10 cellular contexts compared by ENCODE assay signal in genomic region chr1:9630331-9631081, GRCh38. TPM values are rescaled to one million over a fixed set of nuclear protein-coding genes. Genes with fewer than 3 reads are reported as not detected.
DNase-seq lines count a peak whose midpoint lies in the region; ATAC-seq and TF ChIP-seq lines count a peak whose summit lies in the region.
"Had no signal": no experiment of that assay in that cellular context is flagged by ENCODE, and none has a peak within 500 bp of the region (broad histone marks: within the 10 kb centered on the region; RNA-seq: fewer than 3 reads in every experiment).

No MANE protein-coding gene starts in this region.

- H3K36me3 ChIP-seq in liver (ENCODE audit: control insufficient read depth in 4 of 4, insufficient read depth in 3 of 4, low read depth in 1 of 4, low read length in 3 of 4) (no peaks in the 10 kb centered on the region), upper lobe of right lung (no peaks in the 10 kb centered on the region)
- H3K36me3 ChIP-seq: pancreas had no signal

- H3K27ac ChIP-seq in liver (ENCODE audit: low read depth in 1 of 2, low read length in 2 of 2), result peak overlapping the region; percentile 3 to 10
- peak overlapping the region; percentile 71 for H3K27ac ChIP-seq in upper lobe of right lung
- H3K27ac ChIP-seq: pancreas had no signal

- peak in 4 of 6 experiments; percentile 30 to 74 (median 46) for DNase-seq in stimulated activated naive CD4-positive, alpha-beta T cell (lab: John Stamatoyannopoulos, UW)
- DNase-seq in stimulated activated naive CD4-positive, alpha-beta T cell treated with Interleukin-2 at 50 U/mL for 16 hours (lab: John Stamatoyannopoulos, UW), result no peak
- DNase-seq in activated CD8-positive, alpha-beta T cell treated with anti-CD3 and anti-CD28 coated beads for 36 hours, result peak; percentile 32
- DNase-seq in upper lobe of right lung (no peak), mesenteric fat pad (ENCODE audit: low spot score) (no peak), osteocyte (ENCODE audit: extremely low spot score, unreplicated experiment) (no peak)
- DNase-seq: NCI-H187 treated with DMSO at 0.1 percent for 48 hours had no signal

- peaks cover 55% of the 10 kb centered on the region for H3K4me1 Mint-ChIP-seq in activated CD8-positive, alpha-beta T cell treated with anti-CD3 and anti-CD28 coated beads for 36 hours (ENCODE audit: low read depth)
- peaks cover 3% of the 10 kb centered on the region for H3K4me1 Mint-ChIP-seq in osteocyte (ENCODE audit: unreplicated experiment)

- no peak overlapping the region for H3K9ac ChIP-seq in liver (ENCODE audit: low read depth in 1 of 2, low read length in 2 of 2)

- CTCF ChIA-PET in activated CD8-positive, alpha-beta T cell treated with anti-CD3 and anti-CD28 coated beads for 36 hours (lab: Charles Lee), result interaction anchor here (0.8 to 8.1 kb wide), 13 partner anchors 11 to 149 kb away, joined by 3 to 160 read pairs (median 4); partner anchors contain the start of gene PIK3CD

- H3K27me3 ChIP-seq in liver (ENCODE audit: control insufficient read depth in 4 of 4, insufficient read depth in 4 of 4, low read length in 3 of 4), result no peaks in the 10 kb centered on the region
- no peaks in the 10 kb centered on the region for H3K27me3 ChIP-seq in upper lobe of right lung
- H3K27me3 ChIP-seq: pancreas had no signal

- H3K9me3 Mint-ChIP-seq in activated CD8-positive, alpha-beta T cell treated with anti-CD3 and anti-CD28 coated beads for 36 hours, result no peaks in the 10 kb centered on the region
- H3K9me3 Mint-ChIP-seq in osteocyte (ENCODE audit: unreplicated experiment), result no peaks in the 10 kb centered on the region

- TF ChIP-seq RAD21 in liver (IDR thresholded peaks at IDR 0.05), result no peak

- peak overlapping the region; percentile 96 for H3K27ac Mint-ChIP-seq in activated CD8-positive, alpha-beta T cell treated with anti-CD3 and anti-CD28 coated beads for 36 hours
- no peak overlapping the region for H3K27ac Mint-ChIP-seq in osteocyte (ENCODE audit: unreplicated experiment)

- intact Hi-C loops in activated CD8-positive, alpha-beta T cell treated with anti-CD3 and anti-CD28 coated beads for 36 hours (cut with micrococcal nuclease), result no loop called here
- intact Hi-C loops in upper lobe of right lung (cut with DNase I), result no loop called here

- peak overlapping the region; percentile 98 for H3K4me3 Mint-ChIP-seq in activated CD8-positive, alpha-beta T cell treated with anti-CD3 and anti-CD28 coated beads for 36 hours
- H3K4me3 Mint-ChIP-seq in osteocyte (ENCODE audit: unreplicated experiment), result no peak overlapping the region

- POLR2A ChIA-PET in activated CD8-positive, alpha-beta T cell treated with anti-CD3 and anti-CD28 coated beads for 36 hours (lab: Charles Lee), result interaction anchor here (1.0 to 17.1 kb wide), 10 partner anchors 12 to 99 kb away, joined by 3 to 335 read pairs (median 6); partner anchors contain the start of gene PIK3CD

- peak overlapping the region in 1 of 3 donors; percentile 6 for H3K4me3 ChIP-seq in liver (ENCODE audit: low read depth in 1 of 3, low read length in 3 of 3)
- peak overlapping the region; percentile 34 for H3K4me3 ChIP-seq in upper lobe of right lung
- H3K4me3 ChIP-seq: pancreas had no signal

- ATAC-seq in activated CD8-positive, alpha-beta T cell treated with anti-CD3 and anti-CD28 coated beads for 36 hours, result no peak
- no peak for ATAC-seq in upper lobe of right lung
- ATAC-seq in HG03469 (IDR thresholded peaks at IDR 0.05; ENCODE audit: unreplicated experiment), result no peak

- no peaks in the 10 kb centered on the region for H3K27me3 Mint-ChIP-seq in activated CD8-positive, alpha-beta T cell treated with anti-CD3 and anti-CD28 coated beads for 36 hours
- no peaks in the 10 kb centered on the region for H3K27me3 Mint-ChIP-seq in osteocyte (ENCODE audit: unreplicated experiment)

- no peak for TF ChIP-seq CTCF in activated CD8-positive, alpha-beta T cell treated with anti-CD3 and anti-CD28 coated beads for 36 hours (IDR thresholded peaks at IDR 0.05)
- TF ChIP-seq CTCF in liver (IDR thresholded peaks at IDR 0.05; ENCODE audit: low read depth, low read length, missing input control) (no peak), upper lobe of right lung (IDR thresholded peaks at IDR 0.05) (no peak), osteocyte (IDR thresholded peaks at IDR 0.05) (no peak)

- H3K9me3 ChIP-seq in liver (ENCODE audit: control insufficient read depth in 4 of 4, low read length in 3 of 4) (no peaks in the 10 kb centered on the region), upper lobe of right lung (no peaks in the 10 kb centered on the region)
- H3K9me3 ChIP-seq: pancreas had no signal

- WGBS in liver, result 71% methylated on average over 8 of the region's 8 CpGs

- H3K36me3 Mint-ChIP-seq in activated CD8-positive, alpha-beta T cell treated with anti-CD3 and anti-CD28 coated beads for 36 hours (ENCODE audit: low read depth), result peaks cover 67% of the 10 kb centered on the region
- no peaks in the 10 kb centered on the region for H3K36me3 Mint-ChIP-seq in osteocyte (ENCODE audit: unreplicated experiment)

- peaks cover 0 to 5% (median 2%) of the 10 kb centered on the region in 4 donors for H3K4me1 ChIP-seq in liver (ENCODE audit: control insufficient read depth in 4 of 4, insufficient read depth in 4 of 4, low read length in 3 of 4)
- no peaks in the 10 kb centered on the region for H3K4me1 ChIP-seq in upper lobe of right lung
- H3K4me1 ChIP-seq: pancreas had no signal

TF ChIP-seq in liver, 16 proteins besides CTCF, POLR2A, EP300 and RAD21:
- TF ChIP-seq JUND (IDR thresholded peaks at IDR 0.05) (no peak), YY1 (IDR thresholded peaks at IDR 0.05) (no peak), MAX (IDR thresholded peaks at IDR 0.05) (no peak), FOXA2 (IDR thresholded peaks at IDR 0.05) (no peak), SP1 (IDR thresholded peaks at IDR 0.05) (no peak)

RNA-seq across cellular contexts. Expression of gene PIK3CD, which starts 21.0 kb away (rescaled TPM):
- total RNA-seq in activated CD8-positive, alpha-beta T cell treated with anti-CD3 and anti-CD28 coated beads for 36 hours, result 100 to 1,000 TPM; 152 to 158 TPM
- total RNA-seq in liver (10 to 100 TPM in 1 of 2 donors, 1 to 10 TPM in 1; 4.8 to 11.3 TPM), upper lobe of right lung (18.2 TPM), mesenteric fat pad (14.5 TPM), osteocyte (10.1 and 14.6 TPM in 2 replicates)
- polyA plus RNA-seq in liver, result 1 to 10 TPM; 1.8 to 2.0 TPM

RNA-seq across cellular contexts. Expression of gene TMEM201, which starts 41.8 kb away (rescaled TPM):
- 10 to 100 TPM; 16.2 to 18.1 TPM for total RNA-seq in activated CD8-positive, alpha-beta T cell treated with anti-CD3 and anti-CD28 coated beads for 36 hours
- total RNA-seq in liver (1 to 10 TPM; 2.9 to 3.5 TPM), upper lobe of right lung (8.5 TPM), mesenteric fat pad (9.8 TPM), osteocyte (17.3 and 17.9 TPM in 2 replicates)
- polyA plus RNA-seq in liver, result 1 to 10 TPM; 1.5 to 2.8 TPM

Comparison
In these comparisons a context has a peak if more than half of its experiments do, and no peak if none do; other contexts are left out.
1. DNase-seq: peak in stimulated activated naive CD4-positive, alpha-beta T cell (4 of 6) and activated CD8-positive, alpha-beta T cell treated with anti-CD3 and anti-CD28 coated beads for 36 hours (single experiment); none in stimulated activated naive CD4-positive, alpha-beta T cell treated with Interleukin-2 at 50 U/mL for 16 hours (single experiment), upper lobe of right lung (single experiment), mesenteric fat pad (single experiment) and osteocyte (single experiment).